Comparison of ENCODE assay signal across 11 cellular contexts in genomic region chr5:1107167-1108007, GRCh38. TPM values are rescaled to one million over a fixed set of nuclear protein-coding genes. Genes with fewer than 3 reads are reported as not detected.
DNase-seq lines count a peak whose midpoint lies in the region; ATAC-seq and TF ChIP-seq lines count a peak whose summit lies in the region.
"Had no signal": no experiment of that assay in that cellular context is flagged by ENCODE, and none has a peak within 500 bp of the region (broad histone marks: within the 10 kb centered on the region; RNA-seq: fewer than 3 reads in every experiment).

No MANE protein-coding gene starts in this region.

- H3K27ac ChIP-seq in cingulate gyrus (ENCODE audit: low read depth, low read length): peak overlapping the region; percentile 39
- H3K27ac ChIP-seq: ovary had no signal

- peak overlapping the region; percentile 75 to 82 for H3K27ac Mint-ChIP-seq in natural killer cell treated with Interleukin-12 subunit alpha and Interleukin-12 subunit beta and Interleukin-15 and Interleukin-18, amount 100 ng/mL, for 72 hours

- TF ChIP-seq CTCF in GM10266 (IDR thresholded peaks at IDR 0.05; ENCODE audit: control insufficient read depth, insufficient read depth, low read depth, missing control alignments): peak; percentile 16
- no peak for TF ChIP-seq CTCF in GM10248 (IDR thresholded peaks at IDR 0.05; ENCODE audit: control extremely low read depth, extremely low read depth, low read depth, missing control alignments)

- POLR2A ChIA-PET in GM10248 (lab: Yijun Ruan, JAX): no interaction called here

- CTCF ChIA-PET in GM10248 (lab: Yijun Ruan, JAX): interaction anchor here (1.3 to 1.4 kb wide), 2 partner anchors 9 to 112 kb away, joined by 4 read pairs; no protein-coding TSS in a partner anchor

- H3K4me3 Mint-ChIP-seq in natural killer cell treated with Interleukin-12 subunit alpha and Interleukin-12 subunit beta and Interleukin-15 and Interleukin-18, amount 100 ng/mL, for 72 hours: peak overlapping the region; percentile 47

- DNase-seq in GM10266 (ENCODE audit: extremely low spot score) (no peak), NAMALWA (ENCODE audit: low spot score) (peak; percentile 52), NCI-H524 (lab: John Stamatoyannopoulos, UW) (no peak), GM10248 (ENCODE audit: extremely low spot score) (no peak), activated gamma-delta T cell (lab: John Stamatoyannopoulos, UW) (no peak)
- DNase-seq in natural killer cell treated with Interleukin-12 subunit alpha and Interleukin-12 subunit beta and Interleukin-15 and Interleukin-18, amount 100 ng/mL, for 72 hours (ENCODE audit: low spot score): no peak
- DNase-seq in stimulated activated CD4-positive, alpha-beta T cell treated with anti-CD3 and anti-CD28 coated beads, Interleukin-2, amount 100 ng/mL, for 48 hours: no peak
- DNase-seq: amniotic stem cell, NCI-H2081, ovary had no signal

- no peaks in the 10 kb centered on the region for H3K9me3 Mint-ChIP-seq in natural killer cell treated with Interleukin-12 subunit alpha and Interleukin-12 subunit beta and Interleukin-15 and Interleukin-18, amount 100 ng/mL, for 72 hours

- peaks cover 41 to 44% of the 10 kb centered on the region in 2 donors for H3K4me1 Mint-ChIP-seq in natural killer cell treated with Interleukin-12 subunit alpha and Interleukin-12 subunit beta and Interleukin-15 and Interleukin-18, amount 100 ng/mL, for 72 hours (ENCODE audit: low read depth in 2 of 2)

- ATAC-seq in natural killer cell treated with Interleukin-12 subunit alpha and Interleukin-12 subunit beta and Interleukin-15 and Interleukin-18, amount 100 ng/mL, for 72 hours: no peak

- H3K27me3 Mint-ChIP-seq in natural killer cell treated with Interleukin-12 subunit alpha and Interleukin-12 subunit beta and Interleukin-15 and Interleukin-18, amount 100 ng/mL, for 72 hours: no peaks in the 10 kb centered on the region

- no peaks in the 10 kb centered on the region for H3K36me3 Mint-ChIP-seq in natural killer cell treated with Interleukin-12 subunit alpha and Interleukin-12 subunit beta and Interleukin-15 and Interleukin-18, amount 100 ng/mL, for 72 hours

RNA-seq across cellular contexts. Expression of gene SLC12A7, which starts 4.5 kb away (rescaled TPM):
- total RNA-seq in natural killer cell treated with Interleukin-12 subunit alpha and Interleukin-12 subunit beta and Interleukin-15 and Interleukin-18, amount 100 ng/mL, for 72 hours: 10 to 100 TPM; 13.5 to 21.9 TPM
